In genomic region chr11:951507-951906, GRCh38 we compare ENCODE assay signal across 1 cellular context.
TF ChIP-seq lines count a peak whose summit lies in the region.

No MANE protein-coding gene starts in this region.

TF ChIP-seq in HepG2, 621 proteins besides CTCF, POLR2A, EP300 and RAD21:
- TF ChIP-seq PRDM15 (CRISPR knock-in tag; IDR thresholded peaks at IDR 0.05) = peak; percentile 88
- TF ChIP-seq ZBTB38 (CRISPR knock-in tag; IDR thresholded peaks at IDR 0.05) = peak; percentile 82
- TF ChIP-seq CAMTA2 (CRISPR knock-in tag; IDR thresholded peaks at IDR 0.05; ENCODE audit: borderline replicate concordance) = no peak
- TF ChIP-seq REL (CRISPR knock-in tag; conservative IDR thresholded peaks at IDR 0.05) = no peak
- TF ChIP-seq DR1 (CRISPR knock-in tag; IDR thresholded peaks at IDR 0.05) = no peak
- TF ChIP-seq ZNF281 (CRISPR knock-in tag; IDR thresholded peaks at IDR 0.05; ENCODE audit: borderline replicate concordance) = no peak
- no peak for TF ChIP-seq RERE (CRISPR knock-in tag; IDR thresholded peaks at IDR 0.05; ENCODE audit: low read depth)
- TF ChIP-seq, protein P1, sequence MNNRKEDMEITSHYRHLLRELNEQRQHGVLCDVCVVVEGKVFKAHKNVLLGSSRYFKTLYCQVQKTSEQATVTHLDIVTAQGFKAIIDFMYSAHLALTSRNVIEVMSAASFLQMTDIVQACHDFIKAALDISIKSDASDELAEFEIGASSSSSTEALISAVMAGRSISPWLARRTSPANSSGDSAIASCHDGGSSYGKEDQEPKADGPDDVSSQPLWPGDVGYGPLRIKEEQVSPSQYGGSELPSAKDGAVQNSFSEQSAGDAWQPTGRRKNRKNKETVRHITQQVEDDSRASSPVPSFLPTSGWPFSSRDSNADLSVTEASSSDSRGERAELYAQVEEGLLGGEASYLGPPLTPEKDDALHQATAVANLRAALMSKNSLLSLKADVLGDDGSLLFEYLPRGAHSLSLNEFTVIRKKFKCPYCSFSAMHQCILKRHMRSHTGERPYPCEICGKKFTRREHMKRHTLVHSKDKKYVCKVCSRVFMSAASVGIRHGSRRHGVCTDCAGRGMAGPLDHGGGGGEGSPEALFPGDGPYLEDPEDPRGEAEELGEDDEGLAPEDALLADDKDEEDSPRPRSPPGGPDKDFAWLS (CRISPR knock-in tag; IDR thresholded peaks at IDR 0.05; ENCODE audit: borderline replicate concordance) = no peak
TF ChIP-seq in HepG2: peak in this region for 2.
